Comparison of ENCODE assay signal across 9 cellular contexts in the genomic region with DNA sequence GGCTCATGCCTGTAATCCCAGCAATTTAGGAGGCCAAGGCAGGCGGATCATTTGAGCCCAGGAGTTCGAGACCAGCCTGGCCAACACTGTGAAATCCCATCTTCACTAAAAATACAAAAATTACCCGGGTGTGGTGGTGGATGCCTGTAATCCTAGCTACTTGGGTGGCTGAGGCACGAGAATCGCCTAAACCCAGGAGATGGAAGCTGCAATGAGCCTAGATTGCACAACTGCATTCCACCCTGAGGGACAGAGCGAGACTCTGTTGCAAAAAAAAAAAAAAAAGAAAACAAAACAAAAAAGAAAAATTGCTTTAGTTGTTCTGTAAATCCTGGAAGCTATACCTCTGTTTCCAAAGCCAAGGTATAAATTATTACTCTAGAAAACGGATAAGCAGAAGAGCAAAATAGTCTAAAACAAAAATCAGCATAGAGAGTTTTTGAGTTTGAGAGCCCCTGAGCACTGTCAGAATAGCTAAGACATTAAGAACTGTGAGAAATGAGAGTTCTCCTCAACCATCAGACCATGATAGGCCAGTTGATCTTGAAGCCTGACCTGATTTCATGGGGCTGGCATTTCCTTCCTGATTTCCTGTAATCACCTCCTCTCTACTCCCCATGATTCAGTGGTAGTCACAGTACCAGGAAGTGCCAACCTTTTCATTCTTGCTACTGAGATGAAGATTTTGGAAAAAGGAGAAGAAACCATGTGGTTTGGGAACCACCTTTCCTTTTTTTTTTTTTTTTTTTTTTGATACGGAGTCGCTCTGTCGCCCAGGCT. TPM values are rescaled to one million over a fixed set of nuclear protein-coding genes. Genes with fewer than 3 reads are reported as not detected.
A peak's percentile ranks its signal among the peaks of the same experiment; 100 is the strongest.
DNase-seq lines count a peak whose midpoint lies in the region; ATAC-seq and TF ChIP-seq lines count a peak whose summit lies in the region.
"Had no signal": no experiment of that assay in that cellular context is flagged by ENCODE, and none has a peak within 500 bp of the region (broad histone marks: within the 10 kb centered on the region; RNA-seq: fewer than 3 reads in every experiment).

No MANE protein-coding gene starts in this region.

- H3K27me3 Mint-ChIP-seq in CD4-positive, alpha-beta memory T cell: no peaks in the 10 kb centered on the region

- no peak for ATAC-seq in HG03469 (IDR thresholded peaks at IDR 0.05; ENCODE audit: unreplicated experiment)

- H3K27ac ChIP-seq in CD4-positive, alpha-beta memory T cell (ENCODE audit: low read depth, low read length): peak overlapping the region; percentile 5
- H3K27ac ChIP-seq in colonic mucosa (peak overlapping the region; percentile 4), neutrophil (peak overlapping the region; percentile 54), SJCRH30 (no peak overlapping the region)

- intact Hi-C loops in CD4-positive, alpha-beta memory T cell (cut with micrococcal nuclease): no loop called here
- intact Hi-C loops in colonic mucosa (cut with DNase I): no loop called here

- peak overlapping the region in 6 of 7 donors; percentile 74 to 86 (median 78) for H3K27ac Mint-ChIP-seq in CD4-positive, alpha-beta memory T cell

- H3K4me1 ChIP-seq in CD4-positive, alpha-beta memory T cell (ENCODE audit: insufficient read depth, low read length): peaks cover 75% of the 10 kb centered on the region
- peaks cover 12% of the 10 kb centered on the region for H3K4me1 ChIP-seq in colonic mucosa
- H3K4me1 ChIP-seq in neutrophil (ENCODE audit: control insufficient read depth in 1 of 2, insufficient read depth in 1 of 2, low read depth in 1 of 2, low read length in 1 of 2): peaks cover 19 to 23% of the 10 kb centered on the region in 2 experiments
- H3K4me1 ChIP-seq in SJCRH30: no peaks in the 10 kb centered on the region

- peak overlapping the region; percentile 26 to 77 (median 58) for H3K4me3 Mint-ChIP-seq in CD4-positive, alpha-beta memory T cell

- H3K4me1 Mint-ChIP-seq in CD4-positive, alpha-beta memory T cell: peaks cover 40 to 78% (median 64%) of the 10 kb centered on the region in 4 donors

- no peaks in the 10 kb centered on the region for H3K27me3 ChIP-seq in CD4-positive, alpha-beta memory T cell (ENCODE audit: insufficient read depth, low read length)
- H3K27me3 ChIP-seq in colonic mucosa: no peaks in the 10 kb centered on the region
- H3K27me3 ChIP-seq in neutrophil: no peaks in the 10 kb centered on the region
- no peaks in the 10 kb centered on the region for H3K27me3 ChIP-seq in SJCRH30

- no peaks in the 10 kb centered on the region for H3K9me3 ChIP-seq in CD4-positive, alpha-beta memory T cell (ENCODE audit: control insufficient read depth in 1 of 2, low read length in 2 of 2)
- H3K9me3 ChIP-seq in colonic mucosa (no peaks in the 10 kb centered on the region), neutrophil (no peaks in the 10 kb centered on the region), SJCRH30 (replicated peaks) (no peaks in the 10 kb centered on the region)

- peak in 3 of 5 donors; percentile 9 to 24 (median 12) for DNase-seq in CD4-positive, alpha-beta memory T cell
- peak; percentile 93 for DNase-seq in NCI-H226
- DNase-seq in colonic mucosa: no peak
- DNase-seq in SJCRH30: no peak
- DNase-seq in nucleus accumbens (lab: John Stamatoyannopoulos, UW): no peak
- DNase-seq in NCI-H128 (lab: John Stamatoyannopoulos, UW; ENCODE audit: unreplicated experiment): no peak
- DNase-seq: NK-92 treated with Interleukin-12 subunit alpha and Interleukin-12 subunit beta, amount 100 ng/mL, for 24 hours had no signal

- H3K9ac ChIP-seq in colonic mucosa (ENCODE audit: low read depth in 2 of 2, low read length in 2 of 2): no peak overlapping the region

- POLR2A ChIA-PET in CD4-positive, alpha-beta memory T cell (lab: Charles Lee; ENCODE audit: partially characterized antibody): interaction anchor here (1.0 to 1.6 kb wide), 3 partner anchors 15 to 32 kb away, joined by 3 to 5 read pairs (median 4); no protein-coding TSS in a partner anchor

- no peaks in the 10 kb centered on the region for H3K36me3 ChIP-seq in CD4-positive, alpha-beta memory T cell (ENCODE audit: insufficient read depth, low read length)
- H3K36me3 ChIP-seq in colonic mucosa (peaks cover 6% of the 10 kb centered on the region), neutrophil (no peaks in the 10 kb centered on the region), SJCRH30 (peaks cover 55% of the 10 kb centered on the region)

- H3K36me3 Mint-ChIP-seq in CD4-positive, alpha-beta memory T cell: peaks cover 22 to 49% of the 10 kb centered on the region in 2 donors

- CTCF ChIA-PET in CD4-positive, alpha-beta memory T cell (lab: Charles Lee; ENCODE audit: partially characterized antibody): interaction anchor here (0.7 to 1.9 kb wide), 3 partner anchors 9 to 34 kb away, joined by 3 to 6 read pairs (median 3); no protein-coding TSS in a partner anchor

- no peak overlapping the region for H3K4me3 ChIP-seq in CD4-positive, alpha-beta memory T cell (ENCODE audit: low read length in 2 of 2)
- H3K4me3 ChIP-seq in colonic mucosa (no peak overlapping the region), neutrophil (ENCODE audit: low read depth in 1 of 2, low read length in 1 of 2) (no peak overlapping the region), SJCRH30 (no peak overlapping the region)

- no peaks in the 10 kb centered on the region for H3K9me3 Mint-ChIP-seq in CD4-positive, alpha-beta memory T cell

- TF ChIP-seq CTCF in colonic mucosa (IDR thresholded peaks at IDR 0.05): no peak
- TF ChIP-seq CTCF in neutrophil (IDR thresholded peaks at IDR 0.05): no peak

RNA-seq across cellular contexts. Expression of gene ATP2A2, which starts 31.7 kb away (rescaled TPM):
- total RNA-seq in CD4-positive, alpha-beta memory T cell: 10 to 100 TPM; 90.4 to 91.0 TPM
- polyA plus RNA-seq in CD4-positive, alpha-beta memory T cell: 1 to 10 TPM; 1.8 to 5.5 TPM
- 100 to 1,000 TPM; 248 to 311 TPM for total RNA-seq in colonic mucosa
- total RNA-seq in SJCRH30 (2014; rRNA removed; shearing (Covaris generic)): 164 and 166 TPM in 2 replicates

Comparison
In these comparisons a context has a peak if more than half of its experiments do, and no peak if none do; other contexts are left out.
1. DNase-seq: peak in CD4-positive, alpha-beta memory T cell (3 of 5) and NCI-H226 (single experiment); none in colonic mucosa (single experiment), SJCRH30 (0 of 2), nucleus accumbens (0 of 56) and NCI-H128 (single experiment).